Comparison of ENCODE assay signal across 17 cellular contexts in genomic region chr7:73702665-73703064, GRCh38. TPM values are rescaled to one million over a fixed set of nuclear protein-coding genes. Genes with fewer than 3 reads are reported as not detected.
DNase-seq lines count a peak whose midpoint lies in the region; ATAC-seq, FAIRE-seq and TF ChIP-seq lines count a peak whose summit lies in the region.
"Had no signal": no experiment of that assay in that cellular context is flagged by ENCODE, and none has a peak within 500 bp of the region (broad histone marks: within the 10 kb centered on the region; RNA-seq: fewer than 3 reads in every experiment).

No MANE protein-coding gene starts in this region.

- no peak for TF ChIP-seq EP300 in K562 (IDR thresholded peaks at IDR 0.05; ENCODE audit: low read length)
- TF ChIP-seq EP300 in transverse colon (IDR thresholded peaks at IDR 0.05; ENCODE audit: low read depth) = no peak

- no peaks in the 10 kb centered on the region for H3K9me1 ChIP-seq in K562 (ENCODE audit: control insufficient read depth, insufficient read depth, low read length)

- no peak for ATAC-seq in K562
- ATAC-seq in HG03520 (IDR thresholded peaks at IDR 0.05; ENCODE audit: unreplicated experiment) = no peak

- BruUV-seq in A673 (replicated peaks; lab: Mats Ljungman, UMichigan) (no TSS peak), K562 (replicated peaks; lab: Mats Ljungman, UMichigan) (no TSS peak)

- POLR2A ChIA-PET in A673 (lab: Charles Lee; ENCODE audit: low non-redundant PET) = no interaction called here
- POLR2A ChIA-PET in K562 (lab: Yijun Ruan, JAX) = interaction anchor here (0.5 to 2.1 kb wide), 8 partner anchors 9 to 32 kb away, joined by 3 to 7 read pairs (median 4); no protein-coding TSS in a partner anchor

- H3K79me2 ChIP-seq in K562 (ENCODE audit: control insufficient read depth, insufficient read depth, low read length) (no peaks in the 10 kb centered on the region), osteoblast (ENCODE audit: insufficient read depth, low read length) (peaks cover 32% of the 10 kb centered on the region)

- H3K4me2 ChIP-seq in K562 (ENCODE audit: insufficient read depth, low read length) (no peak overlapping the region), osteoblast (ENCODE audit: insufficient read depth, low read length) (no peak overlapping the region)

- no peak overlapping the region for H3K9ac ChIP-seq in K562 (ENCODE audit: insufficient read depth in 1 of 2, low read depth in 2 of 2, low read length in 2 of 2)
- H3K9ac ChIP-seq: GM23248 had no signal

- TF ChIP-seq RAD21 in K562 (CRISPR knock-in tag; conservative IDR thresholded peaks at IDR 0.05 in 1 of 2, IDR thresholded peaks at IDR 0.05 in 1 of 2) = no peak

- peaks cover 54% of the 10 kb centered on the region for H3K36me3 ChIP-seq in A673 (ENCODE audit: insufficient read depth, low read length, poor library complexity, severe bottlenecking)
- peaks cover 4% of the 10 kb centered on the region for H3K36me3 ChIP-seq in H7 (replicated peaks; ENCODE audit: control insufficient read depth, insufficient read depth, low read length)
- peaks cover 43% of the 10 kb centered on the region; the same call in 2 of the 3 replicates for H3K36me3 ChIP-seq in K562 (ENCODE audit: control insufficient read depth, insufficient read depth, low read length)
- peaks cover 69% of the 10 kb centered on the region for H3K36me3 ChIP-seq in osteoblast (ENCODE audit: insufficient read depth, low read length)
- no peaks in the 10 kb centered on the region for H3K36me3 ChIP-seq in transverse colon

- H3K4me1 ChIP-seq in A673 (ENCODE audit: insufficient read depth, low read length, poor library complexity, severe bottlenecking) (peaks cover 46% of the 10 kb centered on the region), K562 (replicated peaks in 1 of 2; ENCODE audit: control insufficient read depth in 2 of 2, insufficient read depth in 2 of 2, low read length in 2 of 2) (peaks cover 20 to 69% of the 10 kb centered on the region in 2 experiments; a peak in 4 of 5 replicates), osteoblast (ENCODE audit: insufficient read depth, low read length) (peaks cover 31% of the 10 kb centered on the region), transverse colon (peaks cover 7 to 21% (median 17%) of the 10 kb centered on the region in 4 donors)

- TF ChIP-seq CTCF in A673 (conservative IDR thresholded peaks at IDR 0.05; ENCODE audit: low read depth, low read length) (no peak), K562 (IDR thresholded peaks at IDR 0.05 in 2 of 3, conservative IDR thresholded peaks at IDR 0.05 in 1 of 3; ENCODE audit: insufficient read depth in 2 of 3, low read depth in 1 of 3, low read length in 3 of 3) (no peak), osteoblast (IDR thresholded peaks at IDR 0.05; ENCODE audit: extremely low read depth, low read depth, low read length) (no peak), transverse colon (IDR thresholded peaks at IDR 0.05) (no peak)

- H3K27me3 ChIP-seq in A673 (replicated peaks; ENCODE audit: insufficient read depth, low read depth, low read length, poor library complexity) (no peaks in the 10 kb centered on the region), H7 (ENCODE audit: control insufficient read depth, insufficient read depth, low read length) (no peaks in the 10 kb centered on the region), K562 (ENCODE audit: control insufficient read depth in 2 of 2, insufficient read depth in 2 of 2, low read length in 2 of 2) (no peaks in the 10 kb centered on the region; a peak in 1 of 5 replicates), osteoblast (ENCODE audit: insufficient read depth, low read length) (no peaks in the 10 kb centered on the region), transverse colon (no peaks in the 10 kb centered on the region)

- intact Hi-C loops in A673 (cut with micrococcal nuclease; ENCODE audit: unreplicated experiment) (no loop called here), K562 (cut with micrococcal nuclease) (no loop called here), transverse colon (cut with DNase I; ENCODE audit: low total_unique reads) (no loop called here)

- H3K9me3 ChIP-seq in A673 (ENCODE audit: low read depth, low read length, poor library complexity, severe bottlenecking) (no peaks in the 10 kb centered on the region), K562 (replicated peaks; ENCODE audit: control insufficient read depth, insufficient read depth, low read depth, low read length) (no peaks in the 10 kb centered on the region), osteoblast (ENCODE audit: low read depth, low read length) (no peaks in the 10 kb centered on the region), transverse colon (no peaks in the 10 kb centered on the region)

- H2AFZ ChIP-seq in K562 (ENCODE audit: low read depth, low read length) (no peak overlapping the region), osteoblast (ENCODE audit: low read length) (no peak overlapping the region)
- H2AFZ ChIP-seq: GM23248 had no signal

- DNase-seq in A673 (ENCODE audit: low spot score) (no peak), H7 (peak; percentile 59), K562 (ENCODE audit: extremely low read depth in 1 of 4, low spot score in 3 of 4) (no peak), osteoblast (ENCODE audit: insufficient read length, low spot score, missing footprints) (peak; percentile 67), transverse colon (no peak), DMS 273 (lab: John Stamatoyannopoulos, UW; ENCODE audit: unreplicated experiment) (no peak)
- DNase-seq: ACHN, GDM1, GM23248, MM.1S, NCI-H1092, NCI-H146, NCI-H2029 treated with DMSO at 0.1 percent for 48 hours, NCI-H2171, NCI-H446 treated with DMSO at 0.1 percent for 48 hours, SHP77 treated with DMSO at 0.1 percent for 48 hours had no signal

- CTCF ChIA-PET in A673 (lab: Charles Lee) (interaction anchor here (1.1 kb wide), 1 partner anchor 9 kb away, joined by 3 read pairs; no protein-coding TSS in a partner anchor), K562 (lab: Yijun Ruan, JAX; ENCODE audit: low intra/inter-chr PET ratio) (no interaction called here)

- in situ Hi-C loops in K562 (cut with MboI) = no loop called here
- in situ Hi-C loops in transverse colon (cut with MboI; ENCODE audit: low pct_ligation_motif_present in 1 of 4, low pct_unique_long_range_greater_than_20kb in 1 of 4, low sequenced_read_pairs in 3 of 4) = no loop called here

- 88% methylated on average over 18 of the region's 18 CpGs for WGBS in K562 (ENCODE audit: insufficient coverage, low coverage, missing lambda C conversion rate)
- 90% methylated on average over 18 of the region's 18 CpGs; no CpG with 5 or more reads in 1 of the 2 donors for WGBS in transverse colon (ENCODE audit: low coverage in 1 of 2), 2 donors

- no peak for FAIRE-seq in K562 (lab: Jason Lieb, UNC)

- TF ChIP-seq POLR2A in K562 (conservative IDR thresholded peaks at IDR 0.05) (no peak), transverse colon (IDR thresholded peaks at IDR 0.05) (no peak)

- H3K27ac ChIP-seq in A673 (ENCODE audit: low read depth, low read length, poor library complexity, severe bottlenecking) (peak overlapping the region; percentile 71), K562 (ENCODE audit: extremely low read depth, low read depth, low read length) (no peak overlapping the region), osteoblast (ENCODE audit: low read depth, low read length) (no peak overlapping the region), transverse colon (no peak overlapping the region)
- H3K27ac ChIP-seq: GM23248 had no signal

- no peak overlapping the region for H3K4me3 ChIP-seq in A673 (ENCODE audit: low read depth, low read length, poor library complexity, severe bottlenecking)
- H3K4me3 ChIP-seq in H7 (ENCODE audit: insufficient read depth, low read depth, low read length) = no peak overlapping the region
- no peak overlapping the region for H3K4me3 ChIP-seq in K562
- no peak overlapping the region for H3K4me3 ChIP-seq in osteoblast (ENCODE audit: insufficient read depth, low read length)
- H3K4me3 ChIP-seq in transverse colon = no peak overlapping the region
- H3K4me3 ChIP-seq: GM23248 had no signal

- H4K20me1 ChIP-seq in K562 (replicated peaks; ENCODE audit: control insufficient read depth, insufficient read depth, low read length) (peaks cover 30% of the 10 kb centered on the region), osteoblast (ENCODE audit: insufficient read depth, low read length) (peaks cover 46% of the 10 kb centered on the region)

RNA-seq across cellular contexts. Expression of gene STX1A, which starts 16.8 kb away (rescaled TPM):
- total RNA-seq in A673 (2021) = 37.8 and 47.1 TPM in 2 replicates
- 16.8 and 19.4 TPM in 2 replicates for total RNA-seq in H7 (2014; rRNA removed; shearing (Covaris generic))
- 30.3 and 77.9 TPM in 2 replicates for total RNA-seq in K562 (2011; cell fraction: chromatin; rRNA removed; ENCODE audit: low replicate concordance)
- total RNA-seq in K562 (2011; cell fraction: nucleolus; rRNA removed) = 38.9 and 39.9 TPM in 2 replicates
- total RNA-seq in K562 (2011; cell fraction: nucleoplasm; rRNA removed) = 23.4 and 25.5 TPM in 2 replicates
- total RNA-seq in K562 (2014; rRNA removed) = 9.1 and 9.9 TPM in 2 replicates
- total RNA-seq in K562 (2014; rRNA removed; fragmentation: Illumina TruSeq; extraction: Trizol) = 2.3 and 3.9 TPM in 2 replicates
- 6.3 and 9.6 TPM in 2 replicates for total RNA-seq in K562 (2015; rRNA removed; fragmentation: Illumina TruSeq; extraction: Trizol)
- 8.0 and 8.9 TPM in 2 replicates for total RNA-seq in K562 (2021)
- 6.7 and 7.5 TPM in 2 replicates for polyA plus RNA-seq in K562 (2011; rRNA removed)
- polyA plus RNA-seq in K562 (2011; cell fraction: cytosol; rRNA removed) = 5.7 and 9.2 TPM in 2 replicates
- polyA plus RNA-seq in K562 (2011; cell fraction: nucleus; rRNA removed) = 47.5 and 68.0 TPM in 2 replicates
- 7.2 and 8.0 TPM in 2 replicates for polyA plus RNA-seq in K562 (2012)
- polyA plus RNA-seq in K562 (2014; fragmentation: Illumina TruSeq; extraction: Trizol) = 6.1 and 9.9 TPM in 2 replicates
- under 1 TPM; 0.04 to 0.15 TPM for polyA plus RNA-seq in K562 (2014; fragmentation: Nextera tagmentation; extraction: Ambion mirVana)
- polyA plus RNA-seq in K562 (2014; rRNA removed) = 11.7 and 15.1 TPM in 2 replicates
- 14.4 and 26.2 TPM in 2 replicates for polyA minus RNA-seq in K562 (2011; rRNA and poly(A)+ RNA removed)
- 6.7 and 8.3 TPM in 2 replicates for polyA minus RNA-seq in K562 (2011; cell fraction: cytosol; rRNA and poly(A)+ RNA removed)
- 9.0 and 13.7 TPM in 2 replicates for polyA minus RNA-seq in K562 (2011; cell fraction: nucleus; rRNA and poly(A)+ RNA removed)
- total RNA-seq in osteoblast = 15.9 and 17.4 TPM in 2 replicates
- total RNA-seq in transverse colon = 1 to 10 TPM; 4.1 to 6.0 (median 5.0) TPM

RNA-seq across cellular contexts. Expression of gene BUD23, which starts 19.3 kb away (rescaled TPM):
- total RNA-seq in A673 (2021) = 133 and 138 TPM in 2 replicates
- 39.3 and 48.0 TPM in 2 replicates for total RNA-seq in H7 (2014; rRNA removed; shearing (Covaris generic))
- 117 and 181 TPM in 2 replicates for total RNA-seq in K562 (2011; cell fraction: chromatin; rRNA removed; ENCODE audit: low replicate concordance)
- 113 TPM in 2 replicates for total RNA-seq in K562 (2011; cell fraction: nucleolus; rRNA removed)
- 140 and 171 TPM in 2 replicates for total RNA-seq in K562 (2011; cell fraction: nucleoplasm; rRNA removed)
- total RNA-seq in K562 (2014; rRNA removed) = 170 and 183 TPM in 2 replicates
- total RNA-seq in K562 (2014; rRNA removed; fragmentation: Illumina TruSeq; extraction: Trizol) = 117 and 124 TPM in 2 replicates
- total RNA-seq in K562 (2015; rRNA removed; fragmentation: Illumina TruSeq; extraction: Trizol) = 123 and 128 TPM in 2 replicates
- total RNA-seq in K562 (2021) = 135 and 144 TPM in 2 replicates
- polyA plus RNA-seq in K562 (2011; rRNA removed) = 115 and 168 TPM in 2 replicates
- polyA plus RNA-seq in K562 (2011; cell fraction: cytosol; rRNA removed) = 171 and 217 TPM in 2 replicates
- polyA plus RNA-seq in K562 (2011; cell fraction: nucleus; rRNA removed) = 88.8 and 118 TPM in 2 replicates
- 99.9 and 166 TPM in 2 replicates for polyA plus RNA-seq in K562 (2012)
- polyA plus RNA-seq in K562 (2014; fragmentation: Illumina TruSeq; extraction: Trizol) = 206 and 216 TPM in 2 replicates
- polyA plus RNA-seq in K562 (2014; fragmentation: Nextera tagmentation; extraction: Ambion mirVana) = 100 to 1,000 TPM in 1 of 2 experiments, 10 to 100 TPM in 1; 79.5 to 150 TPM
- 270 and 301 TPM in 2 replicates for polyA plus RNA-seq in K562 (2014; rRNA removed)
- 64.3 and 80.9 TPM in 2 replicates for polyA minus RNA-seq in K562 (2011; rRNA and poly(A)+ RNA removed)
- 39.0 and 45.1 TPM in 2 replicates for polyA minus RNA-seq in K562 (2011; cell fraction: cytosol; rRNA and poly(A)+ RNA removed)
- 19.1 and 20.2 TPM in 2 replicates for polyA minus RNA-seq in K562 (2011; cell fraction: nucleus; rRNA and poly(A)+ RNA removed)
- total RNA-seq in osteoblast = 33.9 and 36.9 TPM in 2 replicates
- 10 to 100 TPM; 12.0 to 55.9 (median 30.3) TPM for total RNA-seq in transverse colon

RNA-seq across cellular contexts. Expression of gene DNAJC30, which starts 19.4 kb away (rescaled TPM):
- total RNA-seq in A673 (2021) (11.1 and 11.8 TPM in 2 replicates), K562 (2014; rRNA removed) (6.9 and 8.6 TPM in 2 replicates), K562 (2014; rRNA removed; fragmentation: Illumina TruSeq; extraction: Trizol) (3.8 and 4.2 TPM in 2 replicates), K562 (2015; rRNA removed; fragmentation: Illumina TruSeq; extraction: Trizol) (4.4 and 4.6 TPM in 2 replicates), K562 (2021) (10.1 and 11.3 TPM in 2 replicates), osteoblast (2.9 TPM in 2 replicates), transverse colon (10 to 100 TPM in 1 of 4 donors, 1 to 10 TPM in 3; 1.9 to 26.7 (median 6.8) TPM)
- 2.4 and 2.7 TPM in 2 replicates for total RNA-seq in H7 (2014; rRNA removed; shearing (Covaris generic))
- total RNA-seq in K562 (2011; cell fraction: chromatin; rRNA removed; ENCODE audit: low replicate concordance) = 18.6 and 26.1 TPM in 2 replicates
- total RNA-seq in K562 (2011; cell fraction: nucleolus; rRNA removed) = 21.3 and 26.5 TPM in 2 replicates
- total RNA-seq in K562 (2011; cell fraction: nucleoplasm; rRNA removed) = 23.2 and 25.1 TPM in 2 replicates
- polyA plus RNA-seq in K562 (2011; rRNA removed) (2.0 and 3.7 TPM in 2 replicates), K562 (2014; fragmentation: Illumina TruSeq; extraction: Trizol) (4.6 and 6.4 TPM in 2 replicates), K562 (2014; fragmentation: Nextera tagmentation; extraction: Ambion mirVana) (1 to 10 TPM; 1.1 to 1.4 TPM), K562 (2014; rRNA removed) (9.2 and 11.4 TPM in 2 replicates)
- polyA plus RNA-seq in K562 (2011; cell fraction: cytosol; rRNA removed) = 3.2 and 14.7 TPM in 2 replicates
- 4.0 and 7.2 TPM in 2 replicates for polyA plus RNA-seq in K562 (2011; cell fraction: nucleus; rRNA removed)
- 5.5 and 7.0 TPM in 2 replicates for polyA plus RNA-seq in K562 (2012)
- 5.5 and 7.9 TPM in 2 replicates for polyA minus RNA-seq in K562 (2011; rRNA and poly(A)+ RNA removed)
- polyA minus RNA-seq in K562 (2011; cell fraction: cytosol; rRNA and poly(A)+ RNA removed) = 3.3 and 3.4 TPM in 2 replicates
- 8.8 and 10.3 TPM in 2 replicates for polyA minus RNA-seq in K562 (2011; cell fraction: nucleus; rRNA and poly(A)+ RNA removed)

RNA-seq across cellular contexts. Expression of gene VPS37D, which starts 35.0 kb away (rescaled TPM):
- total RNA-seq in A673 (2021) = 8.7 and 10.1 TPM in 2 replicates
- total RNA-seq in H7 (2014; rRNA removed; shearing (Covaris generic)) = 6.0 and 6.4 TPM in 2 replicates
- total RNA-seq in K562 (2011; cell fraction: chromatin; rRNA removed; ENCODE audit: low replicate concordance) = 1.3 TPM in 1 of 2 replicates, not detected in the other
- 0.83 and 1.3 TPM in 2 replicates for total RNA-seq in K562 (2011; cell fraction: nucleolus; rRNA removed)
- total RNA-seq in K562 (2011; cell fraction: nucleoplasm; rRNA removed) = 0.76 and 0.88 TPM in 2 replicates
- 2.3 and 2.5 TPM in 2 replicates for total RNA-seq in K562 (2014; rRNA removed)
- total RNA-seq in K562 (2014; rRNA removed; fragmentation: Illumina TruSeq; extraction: Trizol) = 0.26 TPM in 1 of 2 replicates, not detected in the other
- total RNA-seq in K562 (2015; rRNA removed; fragmentation: Illumina TruSeq; extraction: Trizol) = 0.25 and 0.38 TPM in 2 replicates
- total RNA-seq in K562 (2021) = 1.1 and 1.3 TPM in 2 replicates
- polyA plus RNA-seq in K562 (2011; rRNA removed) = 0.84 and 1.6 TPM in 2 replicates
- 1.8 and 2.7 TPM in 2 replicates for polyA plus RNA-seq in K562 (2011; cell fraction: cytosol; rRNA removed)
- 1.7 TPM in 2 replicates for polyA plus RNA-seq in K562 (2011; cell fraction: nucleus; rRNA removed)
- 0.70 and 2.2 TPM in 2 replicates for polyA plus RNA-seq in K562 (2012)
- polyA plus RNA-seq in K562 (2014; fragmentation: Illumina TruSeq; extraction: Trizol) = 0.39 and 0.42 TPM in 2 replicates
- polyA plus RNA-seq in K562 (2014; fragmentation: Nextera tagmentation; extraction: Ambion mirVana) = not detected
- 1.3 and 2.1 TPM in 2 replicates for polyA plus RNA-seq in K562 (2014; rRNA removed)
- polyA minus RNA-seq in K562 (2011; rRNA and poly(A)+ RNA removed) = 0.32 TPM in 1 of 2 replicates, not detected in the other
- 1.2 and 1.9 TPM in 2 replicates for polyA minus RNA-seq in K562 (2011; cell fraction: cytosol; rRNA and poly(A)+ RNA removed)
- 0.27 and 0.33 TPM in 2 replicates for polyA minus RNA-seq in K562 (2011; cell fraction: nucleus; rRNA and poly(A)+ RNA removed)
- 5.8 and 5.9 TPM in 2 replicates for total RNA-seq in osteoblast
- total RNA-seq in transverse colon = 1 to 10 TPM in 1 of 4 donors, under 1 TPM in 1, not detected in 2; 0.82 to 3.5 TPM

RNA-seq across cellular contexts. Expression of gene ABHD11, which starts 35.9 kb away (rescaled TPM):
- total RNA-seq in A673 (2021) = 20.7 and 22.9 TPM in 2 replicates
- total RNA-seq in H7 (2014; rRNA removed; shearing (Covaris generic)) = 21.2 and 25.7 TPM in 2 replicates
- 36.5 and 95.8 TPM in 2 replicates for total RNA-seq in K562 (2011; cell fraction: chromatin; rRNA removed; ENCODE audit: low replicate concordance)
- 87.9 and 90.7 TPM in 2 replicates for total RNA-seq in K562 (2011; cell fraction: nucleolus; rRNA removed)
- total RNA-seq in K562 (2011; cell fraction: nucleoplasm; rRNA removed) = 50.6 and 64.7 TPM in 2 replicates
- 44.2 and 52.6 TPM in 2 replicates for total RNA-seq in K562 (2014; rRNA removed)
- 11.7 and 13.2 TPM in 2 replicates for total RNA-seq in K562 (2014; rRNA removed; fragmentation: Illumina TruSeq; extraction: Trizol)
- total RNA-seq in K562 (2015; rRNA removed; fragmentation: Illumina TruSeq; extraction: Trizol) = 17.5 and 17.9 TPM in 2 replicates
- 32.6 and 37.3 TPM in 2 replicates for total RNA-seq in K562 (2021)
- polyA plus RNA-seq in K562 (2011; rRNA removed) = 18.4 and 18.9 TPM in 2 replicates
- polyA plus RNA-seq in K562 (2011; cell fraction: cytosol; rRNA removed) = 22.5 and 50.4 TPM in 2 replicates
- 22.8 and 51.7 TPM in 2 replicates for polyA plus RNA-seq in K562 (2011; cell fraction: nucleus; rRNA removed)
- polyA plus RNA-seq in K562 (2012) = 24.2 and 35.9 TPM in 2 replicates
- 25.5 and 26.3 TPM in 2 replicates for polyA plus RNA-seq in K562 (2014; fragmentation: Illumina TruSeq; extraction: Trizol)
- 1 to 10 TPM; 7.7 to 8.6 TPM for polyA plus RNA-seq in K562 (2014; fragmentation: Nextera tagmentation; extraction: Ambion mirVana)
- 40.7 and 41.7 TPM in 2 replicates for polyA plus RNA-seq in K562 (2014; rRNA removed)
- polyA minus RNA-seq in K562 (2011; rRNA and poly(A)+ RNA removed) = 5.8 and 10.2 TPM in 2 replicates
- polyA minus RNA-seq in K562 (2011; cell fraction: cytosol; rRNA and poly(A)+ RNA removed) = 7.9 and 9.4 TPM in 2 replicates
- polyA minus RNA-seq in K562 (2011; cell fraction: nucleus; rRNA and poly(A)+ RNA removed) = 33.2 and 40.7 TPM in 2 replicates
- total RNA-seq in osteoblast = 6.5 and 8.7 TPM in 2 replicates
- 100 to 1,000 TPM; 108 to 177 (median 117) TPM for total RNA-seq in transverse colon

Comparison
In these comparisons a context has a peak if more than half of its experiments do, and no peak if none do; other contexts are left out.
1. DNase-seq: peak in H7 (single experiment) and osteoblast (single experiment); none in A673 (single experiment), K562 (0 of 4), transverse colon (single experiment) and DMS 273 (single experiment).